ENCODE assay signal across 15 cellular contexts in the genomic region with DNA sequence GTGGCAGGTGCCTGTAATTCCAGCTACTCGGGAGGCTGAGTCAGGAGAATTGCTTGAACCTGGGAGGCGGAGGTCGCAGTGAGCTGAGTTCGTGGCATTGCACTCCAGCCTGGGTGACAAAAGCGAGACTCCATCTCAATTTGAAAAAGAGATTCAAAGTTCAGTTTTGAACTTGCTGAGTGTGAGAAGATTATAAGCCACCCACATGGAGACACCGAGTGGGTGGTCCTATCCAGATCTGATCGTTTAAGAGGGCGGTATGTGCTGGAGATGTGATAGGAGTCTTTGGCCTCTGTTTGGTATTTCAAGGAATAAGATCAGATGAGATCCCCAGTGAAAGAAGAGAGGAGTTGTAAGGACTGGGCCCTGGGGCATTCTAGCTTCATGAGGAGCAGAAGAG. TPM values are rescaled to one million over a fixed set of nuclear protein-coding genes. Genes with fewer than 3 reads are reported as not detected.
DNase-seq lines count a peak whose midpoint lies in the region; ATAC-seq and TF ChIP-seq lines count a peak whose summit lies in the region.
"Had no signal": no experiment of that assay in that cellular context is flagged by ENCODE, and none has a peak within 500 bp of the region (broad histone marks: within the 10 kb centered on the region; RNA-seq: fewer than 3 reads in every experiment).

No MANE protein-coding gene starts in this region.

- peak overlapping the region; percentile 0 for H3K27ac Mint-ChIP-seq in stimulated activated effector memory CD8-positive, alpha-beta T cell treated with anti-CD3 and anti-CD28 coated beads, Interleukin-12 subunit alpha, Interleukin-12 subunit beta, amount 100 ng/mL, for 72 hours
- H3K27ac Mint-ChIP-seq: HFFc6 had no signal

- DNase-seq in activated CD8-positive, alpha-beta memory T cell treated with anti-CD3 and anti-CD28 coated beads for 24 hours = peak; percentile 26
- no peak for DNase-seq in activated CD8-positive, alpha-beta memory T cell treated with anti-CD3 and anti-CD28 coated beads, Interleukin-2, amount 50 U/mL, for 4 hours
- peak in 1 of 2 experiments; percentile 68 for DNase-seq in SJSA1 (ENCODE audit: low read depth in 1 of 2, low spot score in 2 of 2)
- DNase-seq in dorsolateral prefrontal cortex = no peak
- DNase-seq in stimulated activated effector memory CD8-positive, alpha-beta T cell treated with anti-CD3 and anti-CD28 coated beads, Interleukin-12 subunit alpha, Interleukin-12 subunit beta, amount 100 ng/mL, for 72 hours (ENCODE audit: low spot score in 2 of 2) = no peak
- no peak for DNase-seq in GM10266 (ENCODE audit: extremely low spot score)
- DNase-seq in NOMO-1 treated with DMSO at 0.1 percent for 48 hours (lab: John Stamatoyannopoulos, UW; ENCODE audit: unreplicated experiment) = no peak
- DNase-seq: Caco-2, HFFc6, KG1, NCI-H1048, NCI-H446, PC-3 had no signal

- H3K9me3 ChIP-seq in SJSA1 (replicated peaks) = no peaks in the 10 kb centered on the region
- H3K9me3 ChIP-seq: Caco-2 had no signal

- no peaks in the 10 kb centered on the region for H3K27me3 ChIP-seq in SJSA1 (replicated peaks)
- no peaks in the 10 kb centered on the region for H3K27me3 ChIP-seq in dorsolateral prefrontal cortex

- TF ChIP-seq CTCF in dorsolateral prefrontal cortex (IDR thresholded peaks at IDR 0.05 in 54 of 56, conservative IDR thresholded peaks at IDR 0.05 in 2 of 56; ENCODE audit: low read depth in 1 of 56, partially characterized antibody in 56 of 56) (no peak), GM10266 (IDR thresholded peaks at IDR 0.05; ENCODE audit: control insufficient read depth, insufficient read depth, low read depth, missing control alignments) (no peak)

- no peak for ATAC-seq in stimulated activated effector memory CD8-positive, alpha-beta T cell treated with anti-CD3 and anti-CD28 coated beads, Interleukin-12 subunit alpha, Interleukin-12 subunit beta, amount 100 ng/mL, for 72 hours
- no peak for ATAC-seq in HG03460 (IDR thresholded peaks at IDR 0.05; ENCODE audit: unreplicated experiment)
- ATAC-seq: PC-3 had no signal

- peaks cover 28% of the 10 kb centered on the region for H3K36me3 Mint-ChIP-seq in stimulated activated effector memory CD8-positive, alpha-beta T cell treated with anti-CD3 and anti-CD28 coated beads, Interleukin-12 subunit alpha, Interleukin-12 subunit beta, amount 100 ng/mL, for 72 hours

- H3K4me1 Mint-ChIP-seq in stimulated activated effector memory CD8-positive, alpha-beta T cell treated with anti-CD3 and anti-CD28 coated beads, Interleukin-12 subunit alpha, Interleukin-12 subunit beta, amount 100 ng/mL, for 72 hours = peaks cover 62% of the 10 kb centered on the region

- intact Hi-C loops in dorsolateral prefrontal cortex (cut with DNase I) = no loop called here

- H3K4me1 ChIP-seq in SJSA1 (replicated peaks) = peaks cover 23% of the 10 kb centered on the region
- H3K4me1 ChIP-seq: Caco-2 had no signal

- no peaks in the 10 kb centered on the region for H3K9me3 Mint-ChIP-seq in stimulated activated effector memory CD8-positive, alpha-beta T cell treated with anti-CD3 and anti-CD28 coated beads, Interleukin-12 subunit alpha, Interleukin-12 subunit beta, amount 100 ng/mL, for 72 hours

- no peaks in the 10 kb centered on the region for H3K36me3 ChIP-seq in SJSA1

- H3K4me3 Mint-ChIP-seq in stimulated activated effector memory CD8-positive, alpha-beta T cell treated with anti-CD3 and anti-CD28 coated beads, Interleukin-12 subunit alpha, Interleukin-12 subunit beta, amount 100 ng/mL, for 72 hours = no peak overlapping the region
- H3K4me3 Mint-ChIP-seq: HFFc6 had no signal

- H3K4me3 ChIP-seq in SJSA1 (no peak overlapping the region), dorsolateral prefrontal cortex (no peak overlapping the region)

- H3K27ac ChIP-seq in SJSA1 = peak overlapping the region; percentile 33; the same call in 1 of the 2 replicates
- peak overlapping the region in 52 of 59 donors; percentile 3 to 92 (median 81) for H3K27ac ChIP-seq in dorsolateral prefrontal cortex
- H3K27ac ChIP-seq: C4-2B had no signal

RNA-seq across cellular contexts. Expression of a gene that starts 25.6 kb away (rescaled TPM):
- 5.3 and 7.3 TPM in 2 replicates for total RNA-seq in SJSA1 (2014; rRNA removed; shearing (Covaris generic))
- total RNA-seq in dorsolateral prefrontal cortex = 100 to 1,000 TPM in 23 of 120 experiments, 10 to 100 TPM in 97; 49.5 to 144 (median 83.6) TPM
- total RNA-seq: HFFc6 had no signal
